ENCODE assay signal across 9 cellular contexts in the genomic region with DNA sequence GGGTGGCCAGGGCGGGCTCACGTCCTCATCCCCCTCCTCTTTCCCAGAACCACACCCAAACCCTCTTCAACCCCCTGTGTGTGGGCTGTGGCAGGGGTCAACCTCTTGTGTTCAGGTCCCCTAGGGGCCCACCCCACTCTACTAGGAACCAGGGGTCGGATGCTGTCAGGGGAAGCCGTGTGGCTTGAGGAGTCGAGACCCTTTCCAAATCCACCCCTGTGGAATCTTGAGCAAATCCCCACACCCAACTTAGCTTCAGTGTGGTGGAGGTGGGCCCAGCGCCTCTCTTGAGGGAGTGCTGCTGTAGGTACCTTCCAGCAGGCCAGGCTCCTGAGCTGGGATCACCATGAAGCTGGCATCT.
DNase-seq lines count a peak whose midpoint lies in the region; ATAC-seq, FAIRE-seq and TF ChIP-seq lines count a peak whose summit lies in the region.
"Had no signal": no experiment of that assay in that cellular context is flagged by ENCODE, and none has a peak within 500 bp of the region (broad histone marks: within the 10 kb centered on the region; RNA-seq: fewer than 3 reads in every experiment).

No MANE protein-coding gene starts in this region.

- no peak overlapping the region for H3K9ac ChIP-seq in MM.1S (ENCODE audit: low read length)
- no peak overlapping the region for H3K9ac ChIP-seq in parathyroid adenoma

- H3K4me3 ChIP-seq in GM12865 (ENCODE audit: low read depth, low read length), result peak overlapping the region; percentile 49; the same call in 1 of the 2 replicates
- 0 out of 2 replicates have a peak overlapping the region, but pooled peaks have one; percentile 49 for H3K4me3 ChIP-seq in MM.1S (ENCODE audit: low read length)
- H3K4me3 ChIP-seq in dorsolateral prefrontal cortex, result peak overlapping the region in 49 of 59 donors; percentile 32 to 71 (median 62)
- H3K4me3 ChIP-seq in parathyroid adenoma (ENCODE audit: low read depth, low read length), result no peak overlapping the region

- no peaks in the 10 kb centered on the region for H4K20me1 ChIP-seq in MM.1S (ENCODE audit: insufficient read depth, low read length)

- intact Hi-C loops in dorsolateral prefrontal cortex (cut with DNase I), result loop anchor here in 1 of 2 donors (10.0 kb wide), 1 partner anchor 222 kb away; a partner anchor contains a TSS

- H3K27me3 ChIP-seq in MM.1S (replicated peaks; ENCODE audit: insufficient read depth, low read length) (peaks cover 58% of the 10 kb centered on the region), dorsolateral prefrontal cortex (peaks cover 0 to 9% (median 0%) of the 10 kb centered on the region in 45 donors), parathyroid adenoma (ENCODE audit: control insufficient read depth, insufficient read depth, low read length) (no peaks in the 10 kb centered on the region)

- no peak for TF ChIP-seq CTCF in GM12865 (IDR thresholded peaks at IDR 0.05; ENCODE audit: insufficient read depth, low read depth, low read length, missing control alignments)
- no peak for TF ChIP-seq CTCF in MM.1S (IDR thresholded peaks at IDR 0.05; ENCODE audit: low read length)
- no peak for TF ChIP-seq CTCF in dorsolateral prefrontal cortex (IDR thresholded peaks at IDR 0.05 in 54 of 56, conservative IDR thresholded peaks at IDR 0.05 in 2 of 56; ENCODE audit: low read depth in 1 of 56, partially characterized antibody in 56 of 56)
- no peak for TF ChIP-seq CTCF in parathyroid adenoma (IDR thresholded peaks at IDR 0.05)

- no peaks in the 10 kb centered on the region for H3F3A ChIP-seq in MM.1S (ENCODE audit: insufficient read depth, low read length)

- H3K9me2 ChIP-seq in MM.1S (replicated peaks; ENCODE audit: insufficient read depth, low read length), result no peaks in the 10 kb centered on the region

- peak overlapping the region; percentile 74; the same call in 1 of the 2 replicates for H3K4me2 ChIP-seq in MM.1S (ENCODE audit: low read depth, low read length)
- H3K4me2 ChIP-seq in parathyroid adenoma (ENCODE audit: low read length), result no peak overlapping the region

- H3K4me1 ChIP-seq in MM.1S (ENCODE audit: low read length), result no peaks in the 10 kb centered on the region
- peaks cover 31% of the 10 kb centered on the region for H3K4me1 ChIP-seq in parathyroid adenoma

- H3K9me3 ChIP-seq in MM.1S (replicated peaks; ENCODE audit: insufficient read depth, low read length) (no peaks in the 10 kb centered on the region), parathyroid adenoma (ENCODE audit: control insufficient read depth, low read length) (no peaks in the 10 kb centered on the region)

- DNase-seq in GM12865 (ENCODE audit: low read depth) (no peak), MM.1S (no peak), dorsolateral prefrontal cortex (no peak), SHP77 treated with DMSO at 0.1 percent for 48 hours (lab: John Stamatoyannopoulos, UW) (no peak), frontal cortex (ENCODE audit: low spot score in 2 of 2) (no peak)
- DNase-seq in stimulated activated naive CD4-positive, alpha-beta T cell (lab: John Stamatoyannopoulos, UW), result no peak

- ATAC-seq in HG03159 (IDR thresholded peaks at IDR 0.05; ENCODE audit: unreplicated experiment), result no peak

- H2AFZ ChIP-seq in MM.1S (ENCODE audit: low read length), result no peak overlapping the region
- peak overlapping the region; percentile 99 for H2AFZ ChIP-seq in parathyroid adenoma

- no peak for FAIRE-seq in frontal cortex (lab: Jason Lieb, UNC)

- H3K79me2 ChIP-seq in MM.1S (ENCODE audit: low read length), result no peaks in the 10 kb centered on the region
- H3K79me2 ChIP-seq in parathyroid adenoma, result no peaks in the 10 kb centered on the region

- H3K27ac ChIP-seq in MM.1S (ENCODE audit: low read length), result no peak overlapping the region
- peak overlapping the region in 26 of 59 donors; percentile 3 to 84 (median 64) for H3K27ac ChIP-seq in dorsolateral prefrontal cortex
- H3K27ac ChIP-seq in parathyroid adenoma, result peak overlapping the region; percentile 60
- H3K27ac ChIP-seq: epithelial cell of prostate had no signal

- H3K36me3 ChIP-seq in MM.1S (replicated peaks; ENCODE audit: insufficient read depth, low read length), result no peaks in the 10 kb centered on the region
- H3K36me3 ChIP-seq in parathyroid adenoma (ENCODE audit: control insufficient read depth, insufficient read depth, low read length), result no peaks in the 10 kb centered on the region
